ENCODE assay signal across 12 cellular contexts in genomic region chr11:64037027-64037633, GRCh38. TPM values are rescaled to one million over a fixed set of nuclear protein-coding genes. Genes with fewer than 3 reads are reported as not detected.
DNase-seq lines count a peak whose midpoint lies in the region; ATAC-seq and TF ChIP-seq lines count a peak whose summit lies in the region.
"Had no signal": no experiment of that assay in that cellular context is flagged by ENCODE, and none has a peak within 500 bp of the region (broad histone marks: within the 10 kb centered on the region; RNA-seq: fewer than 3 reads in every experiment).

No MANE protein-coding gene starts in this region.

- no peak overlapping the region for H3K27ac Mint-ChIP-seq in activated CD4-positive, alpha-beta T cell treated with anti-CD3 and anti-CD28 coated beads for 36 hours
- H3K27ac Mint-ChIP-seq: HFFc6 had no signal

- no peak for TF ChIP-seq CTCF in ascending aorta (IDR thresholded peaks at IDR 0.05)
- TF ChIP-seq CTCF in OCI-LY7 (conservative IDR thresholded peaks at IDR 0.05; ENCODE audit: low read length) = no peak

- H3K4me2 ChIP-seq in OCI-LY7 (ENCODE audit: low read length) = no peak overlapping the region

- H3K27me3 ChIP-seq in ascending aorta (peaks cover 5% of the 10 kb centered on the region), layer of hippocampus (ENCODE audit: control insufficient read depth, insufficient read depth, low read length) (no peaks in the 10 kb centered on the region)

- H2AFZ ChIP-seq in OCI-LY7 (ENCODE audit: low read length) = no peak overlapping the region

- no peaks in the 10 kb centered on the region for H4K20me1 ChIP-seq in OCI-LY7 (ENCODE audit: insufficient read depth, low read length)

- H3K4me1 Mint-ChIP-seq in activated CD4-positive, alpha-beta T cell treated with anti-CD3 and anti-CD28 coated beads for 36 hours = peaks cover 5% of the 10 kb centered on the region

- H3K36me3 ChIP-seq in ascending aorta = no peaks in the 10 kb centered on the region
- no peaks in the 10 kb centered on the region for H3K36me3 ChIP-seq in OCI-LY7 (ENCODE audit: insufficient read depth, low read length)

- no peaks in the 10 kb centered on the region for H3K79me2 ChIP-seq in OCI-LY7 (ENCODE audit: insufficient read depth, low read depth, low read length)

- no TSS peak for BruUV-seq in OCI-LY7 (replicated peaks; lab: Mats Ljungman, UMichigan)

- H3K4me1 ChIP-seq in ascending aorta (peaks cover 11 to 12% of the 10 kb centered on the region in 2 donors), OCI-LY7 (ENCODE audit: insufficient read depth, low read length, poor library complexity, severe bottlenecking) (no peaks in the 10 kb centered on the region)

- POLR2A ChIA-PET in activated CD4-positive, alpha-beta T cell treated with anti-CD3 and anti-CD28 coated beads for 36 hours (lab: Charles Lee) = interaction anchor here (0.6 kb wide), 1 partner anchor 67 kb away, joined by 3 read pairs; no protein-coding TSS in a partner anchor
- POLR2A ChIA-PET in OCI-LY7 (lab: Charles Lee) = interaction anchor here (0.6 kb wide), 2 partner anchors 10 to 327 kb away, joined by 3 to 6 read pairs; no protein-coding TSS in a partner anchor

- no peaks in the 10 kb centered on the region for H3K9me3 Mint-ChIP-seq in activated CD4-positive, alpha-beta T cell treated with anti-CD3 and anti-CD28 coated beads for 36 hours (ENCODE audit: low read depth)
- H3K9me3 Mint-ChIP-seq: HFFc6 had no signal

- H3K27ac ChIP-seq in ascending aorta (no peak overlapping the region), layer of hippocampus (ENCODE audit: low read depth, low read length) (peak overlapping the region; percentile 65), substantia nigra (ENCODE audit: low read depth, low read length, poor library complexity, severe bottlenecking) (peak overlapping the region; percentile 87), OCI-LY7 (ENCODE audit: low read depth, low read length, poor library complexity, severe bottlenecking) (no peak overlapping the region)
- H3K27ac ChIP-seq: epithelial cell of prostate had no signal

- H3K9me2 ChIP-seq in OCI-LY7 (ENCODE audit: insufficient read depth, low read length) = no peaks in the 10 kb centered on the region

- peak; percentile 24 for ATAC-seq in activated CD4-positive, alpha-beta T cell treated with anti-CD3 and anti-CD28 coated beads for 36 hours

- H3K4me3 ChIP-seq in ascending aorta (peak overlapping the region; percentile 49 to 79), OCI-LY7 (ENCODE audit: low read depth, low read length, poor library complexity, severe bottlenecking) (no peak overlapping the region)

- no peak overlapping the region for H3K4me3 Mint-ChIP-seq in activated CD4-positive, alpha-beta T cell treated with anti-CD3 and anti-CD28 coated beads for 36 hours
- H3K4me3 Mint-ChIP-seq: HFFc6 had no signal

- H3K27me3 Mint-ChIP-seq in activated CD4-positive, alpha-beta T cell treated with anti-CD3 and anti-CD28 coated beads for 36 hours = peaks cover 28% of the 10 kb centered on the region

- peak; percentile 26 for DNase-seq in activated CD4-positive, alpha-beta T cell treated with anti-CD3 and anti-CD28 coated beads for 36 hours
- no peak for DNase-seq in activated CD4-positive, alpha-beta T cell treated with anti-CD3 and anti-CD28 coated beads, Interleukin-2, amount 50 U/mL, for 48 hours
- DNase-seq in ascending aorta (ENCODE audit: low spot score in 2 of 2) = no peak
- peak in 1 of 49 donors; percentile 35 for DNase-seq in substantia nigra (lab: John Stamatoyannopoulos, UW)
- DNase-seq in GOT3 (lab: John Stamatoyannopoulos, UW) = no peak
- DNase-seq in OCI-LY7 (ENCODE audit: low spot score) = no peak
- no peak for DNase-seq in NCI-H1048 (lab: John Stamatoyannopoulos, UW)
- DNase-seq: NCI-H774 had no signal

- H3K36me3 Mint-ChIP-seq in activated CD4-positive, alpha-beta T cell treated with anti-CD3 and anti-CD28 coated beads for 36 hours (ENCODE audit: low read depth) = no peaks in the 10 kb centered on the region

- H3K9me3 ChIP-seq in ascending aorta (no peaks in the 10 kb centered on the region), OCI-LY7 (ENCODE audit: low read length) (no peaks in the 10 kb centered on the region)

- intact Hi-C loops in activated CD4-positive, alpha-beta T cell treated with anti-CD3 and anti-CD28 coated beads for 36 hours (cut with DNase I, micrococcal nuclease) = no loop called here
- intact Hi-C loops in ascending aorta (cut with DNase I) = no loop called here
- intact Hi-C loops in OCI-LY7 (cut with micrococcal nuclease; ENCODE audit: unreplicated experiment) = no loop called here

- CTCF ChIA-PET in activated CD4-positive, alpha-beta T cell treated with anti-CD3 and anti-CD28 coated beads for 36 hours (lab: Charles Lee) = interaction anchor here (0.7 to 0.8 kb wide), 2 partner anchors 106 to 116 kb away, joined by 3 to 4 read pairs; no protein-coding TSS in a partner anchor
- CTCF ChIA-PET in OCI-LY7 (lab: Charles Lee; ENCODE audit: unreplicated experiment) = no interaction called here

RNA-seq across cellular contexts. Expression of gene FLRT1, which starts 1.4 kb away (rescaled TPM):
- total RNA-seq in activated CD4-positive, alpha-beta T cell treated with anti-CD3 and anti-CD28 coated beads for 36 hours = under 1 TPM; 0.21 to 0.25 TPM
- total RNA-seq in ascending aorta (10.3 TPM), OCI-LY7 (2022) (0.11 TPM in 1 of 2 replicates, not detected in the other)
- not detected in 2 replicates for total RNA-seq in OCI-LY7 (2014; rRNA removed; shearing (Covaris generic))
- total RNA-seq: T-helper 2 cell treated with Interferon-gamma antibody and Interleukin-4, amounts not matched to agents 100 ng/mL and 5 ng/mL, for 36 hours had no signal

RNA-seq across cellular contexts. Expression of gene OTUB1, which starts 50.9 kb away (rescaled TPM):
- 10 to 100 TPM; 77.4 to 86.1 TPM for total RNA-seq in activated CD4-positive, alpha-beta T cell treated with anti-CD3 and anti-CD28 coated beads for 36 hours
- total RNA-seq in ascending aorta = 89.4 TPM
- total RNA-seq in OCI-LY7 (2014; rRNA removed; shearing (Covaris generic)) = 51.9 and 72.4 TPM in 2 replicates
- total RNA-seq in OCI-LY7 (2022) = 88.1 and 88.5 TPM in 2 replicates

Comparison
In these comparisons a context has a peak if more than half of its experiments do, and no peak if none do; other contexts are left out.
1. H3K27ac ChIP-seq: peak in layer of hippocampus (single experiment) and substantia nigra (single experiment); none in ascending aorta (0 of 2) and OCI-LY7 (single experiment).